In genomic region chr1:26542781-26543443, GRCh38 we compare ENCODE assay signal across 9 cellular contexts. TPM values are rescaled to one million over a fixed set of nuclear protein-coding genes. Genes with fewer than 3 reads are reported as not detected.
DNase-seq lines count a peak whose midpoint lies in the region; ATAC-seq, FAIRE-seq and TF ChIP-seq lines count a peak whose summit lies in the region.
"Had no signal": no experiment of that assay in that cellular context is flagged by ENCODE, and none has a peak within 500 bp of the region (broad histone marks: within the 10 kb centered on the region; RNA-seq: fewer than 3 reads in every experiment).

No MANE protein-coding gene starts in this region.

- no peak for TF ChIP-seq CTCF in CD8-positive, alpha-beta T cell (IDR thresholded peaks at IDR 0.05)

- H3K27ac Mint-ChIP-seq in CD8-positive, alpha-beta T cell = peak overlapping the region; percentile 97
- H3K27ac Mint-ChIP-seq in naive thymus-derived CD8-positive, alpha-beta T cell = peak overlapping the region; percentile 91 to 99 (median 96)

- POLR2A ChIA-PET in CD8-positive, alpha-beta T cell (lab: Charles Lee) = interaction anchor here (0.9 to 2.4 kb wide), 3 partner anchors 13 to 42 kb away, joined by 3 to 16 read pairs (median 4); no protein-coding TSS in a partner anchor
- POLR2A ChIA-PET in naive thymus-derived CD8-positive, alpha-beta T cell (lab: Charles Lee) = interaction anchor here (0.5 to 5.9 kb wide), 6 partner anchors 13 to 243 kb away, joined by 3 to 49 read pairs (median 9); partner anchors contain the start of genes HMGN2 and RPS6KA1

- H3K4me3 Mint-ChIP-seq in CD8-positive, alpha-beta T cell = peak overlapping the region; percentile 81
- H3K4me3 Mint-ChIP-seq in naive thymus-derived CD8-positive, alpha-beta T cell = peak overlapping the region; percentile 74 to 91 (median 83)

- WGBS in adipose tissue, 3 donors = 60 to 87% (median 62%) methylated on average over 9 of the region's 9 CpGs

- CTCF ChIA-PET in CD8-positive, alpha-beta T cell (lab: Charles Lee) = interaction anchor here (0.7 to 5.5 kb wide), 7 partner anchors 8 to 246 kb away, joined by 3 to 37 read pairs (median 5); partner anchors contain the start of gene RPS6KA1

- in situ Hi-C loops in KBM-7 (cut with MboI; ENCODE audit: low pct_unique_long_range_greater_than_20kb, low sequenced_read_pairs) = no loop called here

- no peak for FAIRE-seq in H54 (lab: Jason Lieb, UNC)

- no peak for DNase-seq in CD8-positive, alpha-beta T cell
- DNase-seq in KBM-7 (peak; percentile 57), H54 (ENCODE audit: insufficient read length, low spot score) (no peak), COLO668 (lab: John Stamatoyannopoulos, UW; ENCODE audit: unreplicated experiment) (no peak), COR-L47 (lab: John Stamatoyannopoulos, UW) (no peak)
- no peak for DNase-seq in naive thymus-derived CD8-positive, alpha-beta T cell
- DNase-seq: NCI-H524 treated with DMSO at 0.1 percent for 48 hours had no signal

- H3K4me1 Mint-ChIP-seq in CD8-positive, alpha-beta T cell (ENCODE audit: low read depth) = peaks cover 91% of the 10 kb centered on the region
- H3K4me1 Mint-ChIP-seq in naive thymus-derived CD8-positive, alpha-beta T cell = peaks cover 58 to 97% (median 95%) of the 10 kb centered on the region in 4 donors

- no peaks in the 10 kb centered on the region for H3K27me3 ChIP-seq in CD8-positive, alpha-beta T cell (ENCODE audit: insufficient read depth, low read length)

- H3K9me3 Mint-ChIP-seq in CD8-positive, alpha-beta T cell = no peaks in the 10 kb centered on the region
- no peaks in the 10 kb centered on the region for H3K9me3 Mint-ChIP-seq in naive thymus-derived CD8-positive, alpha-beta T cell

- H3K27me3 Mint-ChIP-seq in CD8-positive, alpha-beta T cell (ENCODE audit: low read depth) = no peaks in the 10 kb centered on the region
- H3K27me3 Mint-ChIP-seq in naive thymus-derived CD8-positive, alpha-beta T cell = no peaks in the 10 kb centered on the region

- H3K36me3 Mint-ChIP-seq in CD8-positive, alpha-beta T cell = peaks cover 11% of the 10 kb centered on the region
- peaks cover 0 to 9% (median 0%) of the 10 kb centered on the region in 3 donors for H3K36me3 Mint-ChIP-seq in naive thymus-derived CD8-positive, alpha-beta T cell

- peaks cover 93% of the 10 kb centered on the region for H3K4me1 ChIP-seq in CD8-positive, alpha-beta T cell (ENCODE audit: insufficient read depth, low read length)

- intact Hi-C loops in CD8-positive, alpha-beta T cell (cut with DNase I, micrococcal nuclease) = loop anchor here (1.0 to 5.0 kb wide), 4 partner anchors 14 to 284 kb away; partner anchors contain the start of genes RPS6KA1 (in 2 of the 2), PIGV (in 1 of the 2) and ZDHHC18 (in 1 of the 2)

- peak overlapping the region; percentile 32 for H3K4me3 ChIP-seq in CD8-positive, alpha-beta T cell (ENCODE audit: low read depth, low read length)

- peak overlapping the region; percentile 56 for H3K27ac ChIP-seq in CD8-positive, alpha-beta T cell (ENCODE audit: low read depth, low read length)
- peak overlapping the region; percentile 86 for H3K27ac ChIP-seq in adipose tissue (ENCODE audit: low read depth, low read length)

- H3K9me3 ChIP-seq in CD8-positive, alpha-beta T cell (ENCODE audit: low read length) = no peaks in the 10 kb centered on the region

- H3K36me3 ChIP-seq in CD8-positive, alpha-beta T cell (ENCODE audit: insufficient read depth, low read length) = peaks cover 7% of the 10 kb centered on the region

- TF ChIP-seq POLR2A in H54 (IDR thresholded peaks at IDR 0.05; ENCODE audit: low read depth, low read length) = no peak

- ATAC-seq in CD8-positive, alpha-beta T cell = no peak
- ATAC-seq in naive thymus-derived CD8-positive, alpha-beta T cell = no peak
- no peak for ATAC-seq in HG03521 (IDR thresholded peaks at IDR 0.05; ENCODE audit: unreplicated experiment)

RNA-seq across cellular contexts. Expression of gene RPS6KA1, which starts 13.4 kb away (rescaled TPM):
- total RNA-seq in CD8-positive, alpha-beta T cell = 10 to 100 TPM; 25.8 to 30.3 TPM
- polyA plus RNA-seq in adipose tissue = 10 to 100 TPM in 2 of 3 donors, 1 to 10 TPM in 1; 8.9 to 13.9 (median 13.3) TPM
- 10 to 100 TPM; 95.2 to 97.0 TPM for total RNA-seq in naive thymus-derived CD8-positive, alpha-beta T cell
- polyA plus RNA-seq in naive thymus-derived CD8-positive, alpha-beta T cell = 100 to 1,000 TPM; 125 to 137 (median 125) TPM
